ENCODE assay signal across 8 cellular contexts in genomic region chr3:51799879-51800757, GRCh38. TPM values are rescaled to one million over a fixed set of nuclear protein-coding genes. Genes with fewer than 3 reads are reported as not detected.
DNase-seq lines count a peak whose midpoint lies in the region; ATAC-seq and TF ChIP-seq lines count a peak whose summit lies in the region.

No MANE protein-coding gene starts in this region.

- peak overlapping the region; percentile 64; the same call in 1 of the 2 replicates for H3K4me2 ChIP-seq in MM.1S (ENCODE audit: low read depth, low read length)

- H3K27ac Mint-ChIP-seq in T-helper 17 cell, result no peak overlapping the region
- no peak overlapping the region for H3K27ac Mint-ChIP-seq in osteocyte (ENCODE audit: unreplicated experiment)
- H3K27ac Mint-ChIP-seq in stimulated activated memory B cell treated with anti-CD40 and anti-IgM and Interleukin-4, amounts not matched to agents 10 μg/mL and 1 μg/mL and 100 μg/mL, for 72 hours, result no peak overlapping the region

- H3F3A ChIP-seq in MM.1S (ENCODE audit: insufficient read depth, low read length), result peaks cover 7% of the 10 kb centered on the region

- no peaks in the 10 kb centered on the region for H3K79me2 ChIP-seq in MM.1S (ENCODE audit: low read length)

- H3K4me3 ChIP-seq in MM.1S (ENCODE audit: low read length), result no peak overlapping the region
- H3K4me3 ChIP-seq in fibroblast of pulmonary artery (replicated peaks; ENCODE audit: low read depth, low read length), result no peak overlapping the region

- ATAC-seq in T-helper 17 cell, result peak; percentile 57
- ATAC-seq in stimulated activated memory B cell treated with anti-CD40 and anti-IgM and Interleukin-4, amounts not matched to agents 10 μg/mL and 1 μg/mL and 100 μg/mL, for 72 hours, result no peak

- H3K4me1 ChIP-seq in MM.1S (ENCODE audit: low read length), result peaks cover 35% of the 10 kb centered on the region

- H3K27ac ChIP-seq in MM.1S (ENCODE audit: low read length), result no peak overlapping the region

- H3K9me2 ChIP-seq in MM.1S (replicated peaks; ENCODE audit: insufficient read depth, low read length), result no peaks in the 10 kb centered on the region

- H3K4me1 Mint-ChIP-seq in T-helper 17 cell, result peaks cover 24% of the 10 kb centered on the region
- no peaks in the 10 kb centered on the region for H3K4me1 Mint-ChIP-seq in osteocyte (ENCODE audit: unreplicated experiment)
- peaks cover 6% of the 10 kb centered on the region for H3K4me1 Mint-ChIP-seq in stimulated activated memory B cell treated with anti-CD40 and anti-IgM and Interleukin-4, amounts not matched to agents 10 μg/mL and 1 μg/mL and 100 μg/mL, for 72 hours

- TF ChIP-seq CTCF in MM.1S (IDR thresholded peaks at IDR 0.05; ENCODE audit: low read length) (peak; percentile 88), fibroblast of pulmonary artery (IDR thresholded peaks at IDR 0.05; ENCODE audit: low read length, missing control alignments) (peak; percentile 84), osteocyte (IDR thresholded peaks at IDR 0.05) (peak; percentile 80)

- H3K36me3 Mint-ChIP-seq in T-helper 17 cell (ENCODE audit: low read depth), result peaks cover 2% of the 10 kb centered on the region
- H3K36me3 Mint-ChIP-seq in osteocyte (ENCODE audit: unreplicated experiment), result no peaks in the 10 kb centered on the region
- no peaks in the 10 kb centered on the region for H3K36me3 Mint-ChIP-seq in stimulated activated memory B cell treated with anti-CD40 and anti-IgM and Interleukin-4, amounts not matched to agents 10 μg/mL and 1 μg/mL and 100 μg/mL, for 72 hours

- H3K9me3 ChIP-seq in MM.1S (replicated peaks; ENCODE audit: insufficient read depth, low read length), result no peaks in the 10 kb centered on the region
- H3K9me3 ChIP-seq in T-helper 17 cell (ENCODE audit: control insufficient read depth, low read length, poor library complexity, severe bottlenecking), result no peaks in the 10 kb centered on the region

- H3K4me3 Mint-ChIP-seq in T-helper 17 cell, result no peak overlapping the region
- no peak overlapping the region for H3K4me3 Mint-ChIP-seq in osteocyte (ENCODE audit: unreplicated experiment)
- H3K4me3 Mint-ChIP-seq in stimulated activated memory B cell treated with anti-CD40 and anti-IgM and Interleukin-4, amounts not matched to agents 10 μg/mL and 1 μg/mL and 100 μg/mL, for 72 hours, result no peak overlapping the region

- H3K9ac ChIP-seq in MM.1S (ENCODE audit: low read length), result no peak overlapping the region

- DNase-seq in stimulated activated CD4-positive, alpha-beta T cell treated with anti-CD3 and anti-CD28 coated beads, Interleukin-4, amount 100 ng/mL, for 24 hours, result peak; percentile 39
- no peak for DNase-seq in stimulated activated CD4-positive, alpha-beta T cell treated with anti-CD3 and anti-CD28 coated beads, Interleukin-4, amount 100 ng/mL, for 1 hour
- DNase-seq in MM.1S, result peak; percentile 56
- DNase-seq in T-helper 17 cell, result peak in 1 of 3 donors; percentile 17
- peak; percentile 86 for DNase-seq in fibroblast of pulmonary artery (ENCODE audit: low read depth)
- DNase-seq in osteocyte (ENCODE audit: extremely low spot score, unreplicated experiment), result peak; percentile 38
- no peak for DNase-seq in NK-92 treated with Interleukin-12 subunit alpha and Interleukin-12 subunit beta, amount 100 ng/mL, for 24 hours (lab: John Stamatoyannopoulos, UW)

- no peak overlapping the region for H2AFZ ChIP-seq in MM.1S (ENCODE audit: low read length)

- no peaks in the 10 kb centered on the region for H3K36me3 ChIP-seq in MM.1S (replicated peaks; ENCODE audit: insufficient read depth, low read length)

- H3K27me3 Mint-ChIP-seq in T-helper 17 cell (peaks cover 16% of the 10 kb centered on the region), osteocyte (ENCODE audit: unreplicated experiment) (peaks cover 48% of the 10 kb centered on the region)
- peaks cover 38% of the 10 kb centered on the region for H3K27me3 Mint-ChIP-seq in stimulated activated memory B cell treated with anti-CD40 and anti-IgM and Interleukin-4, amounts not matched to agents 10 μg/mL and 1 μg/mL and 100 μg/mL, for 72 hours

- no peaks in the 10 kb centered on the region for H3K9me3 Mint-ChIP-seq in osteocyte (ENCODE audit: unreplicated experiment)
- no peaks in the 10 kb centered on the region for H3K9me3 Mint-ChIP-seq in stimulated activated memory B cell treated with anti-CD40 and anti-IgM and Interleukin-4, amounts not matched to agents 10 μg/mL and 1 μg/mL and 100 μg/mL, for 72 hours

- no peaks in the 10 kb centered on the region for H3K27me3 ChIP-seq in MM.1S (replicated peaks; ENCODE audit: insufficient read depth, low read length)

- H4K20me1 ChIP-seq in MM.1S (ENCODE audit: insufficient read depth, low read length), result no peaks in the 10 kb centered on the region

RNA-seq across cellular contexts. Expression of gene IQCF6, which starts 21.1 kb away (rescaled TPM):
- not detected for total RNA-seq in T-helper 17 cell
- total RNA-seq in osteocyte, result not detected in 2 replicates

Comparison
In these comparisons a context has a peak if more than half of its experiments do, and no peak if none do; other contexts are left out.
1. DNase-seq: peak in stimulated activated CD4-positive, alpha-beta T cell treated with anti-CD3 and anti-CD28 coated beads, Interleukin-4, amount 100 ng/mL, for 24 hours (single experiment), MM.1S (single experiment), fibroblast of pulmonary artery (single experiment) and osteocyte (single experiment); none in stimulated activated CD4-positive, alpha-beta T cell treated with anti-CD3 and anti-CD28 coated beads, Interleukin-4, amount 100 ng/mL, for 1 hour (single experiment) and NK-92 treated with Interleukin-12 subunit alpha and Interleukin-12 subunit beta, amount 100 ng/mL, for 24 hours (single experiment).
2. Peak in every context shown above with its lines, with median percentiles within 50 percentile points of each other: CTCF ChIP-seq.